In genomic region chr10:75887369-75887768, GRCh38 we compare ENCODE assay signal across 26 cellular contexts.
"Had no signal": no experiment of that assay in that cellular context is flagged by ENCODE, and none has a peak within 500 bp of the region (broad histone marks: within the 10 kb centered on the region; RNA-seq: fewer than 3 reads in every experiment).

No MANE protein-coding gene starts in this region.

- H3K79me2 ChIP-seq: hepatocyte had no signal

- H2AFZ ChIP-seq: hepatocyte had no signal

- H3K9me3 ChIP-seq: colonic mucosa, esophagus muscularis mucosa, esophagus squamous epithelium, gastrocnemius medialis, gastroesophageal sphincter, heart left ventricle, heart right ventricle had no signal

- H3K27me3 ChIP-seq: colonic mucosa, dorsolateral prefrontal cortex, esophagus muscularis mucosa, esophagus squamous epithelium, foreskin keratinocyte, gastrocnemius medialis, gastroesophageal sphincter, heart left ventricle, heart right ventricle, hepatocyte had no signal

- ATAC-seq: effector memory CD8-positive, alpha-beta T cell; esophagus mucosa; foreskin keratinocyte; gastrocnemius medialis; gastroesophageal sphincter had no signal

- H3K27ac ChIP-seq: colonic mucosa, coronary artery, dorsolateral prefrontal cortex, epithelial cell of prostate, esophagus muscularis mucosa, esophagus squamous epithelium, foreskin keratinocyte, gastrocnemius medialis, gastroesophageal sphincter, hepatocyte had no signal

- H3K4me2 ChIP-seq: hepatocyte had no signal

- FAIRE-seq: endothelial cell of umbilical vein had no signal

- DNase-seq: colonic mucosa; cortex of kidney; dermis blood vessel endothelial cell; dorsolateral prefrontal cortex; effector CD4-positive, alpha-beta T cell; effector CD8-positive, alpha-beta T cell; effector memory CD4-positive, alpha-beta T cell; effector memory CD8-positive, alpha-beta T cell; endodermal cell; erythroblast; esophagus squamous epithelium; foreskin fibroblast; foreskin keratinocyte; foreskin melanocyte; gastrocnemius medialis; glutamatergic neuron; head of caudate nucleus; heart left ventricle; heart right ventricle had no signal

- H3K4me3 ChIP-seq: colonic mucosa, coronary artery, dorsolateral prefrontal cortex, esophagus muscularis mucosa, esophagus squamous epithelium, gastrocnemius medialis, gastroesophageal sphincter, heart left ventricle, heart right ventricle, hepatocyte had no signal

- H3K36me3 ChIP-seq: colonic mucosa, esophagus muscularis mucosa, esophagus squamous epithelium, gastrocnemius medialis, gastroesophageal sphincter, heart left ventricle, heart right ventricle had no signal

- H3K4me1 ChIP-seq: colonic mucosa, esophagus muscularis mucosa, gastrocnemius medialis, gastroesophageal sphincter, heart left ventricle, heart right ventricle had no signal
